1 cellular context compared by ENCODE assay signal in genomic region chr5:1316588-1316902, GRCh38.
TF ChIP-seq lines count a peak whose summit lies in the region.

No MANE protein-coding gene starts in this region.

TF ChIP-seq in H1, 55 proteins besides CTCF, POLR2A, EP300 and RAD21:
- TF ChIP-seq SP2 (IDR thresholded peaks at IDR 0.05; ENCODE audit: low read length) = no peak
- TF ChIP-seq JUND (IDR thresholded peaks at IDR 0.05; ENCODE audit: low read length) = no peak
- no peak for TF ChIP-seq NANOG (IDR thresholded peaks at IDR 0.05; ENCODE audit: insufficient read depth, low read depth, low read length, poor library complexity, severe bottlenecking)
- no peak for TF ChIP-seq FOSL1 (IDR thresholded peaks at IDR 0.05; ENCODE audit: insufficient read depth, low read depth, low read length)
- TF ChIP-seq PHF8 (conservative IDR thresholded peaks at IDR 0.05; ENCODE audit: low read depth, low read length) = no peak
- TF ChIP-seq SIN3A (conservative IDR thresholded peaks at IDR 0.05 in 1 of 2, IDR thresholded peaks at IDR 0.05 in 1 of 2; ENCODE audit: low read depth in 1 of 2, low read length in 2 of 2) = no peak
- TF ChIP-seq, protein P1, sequence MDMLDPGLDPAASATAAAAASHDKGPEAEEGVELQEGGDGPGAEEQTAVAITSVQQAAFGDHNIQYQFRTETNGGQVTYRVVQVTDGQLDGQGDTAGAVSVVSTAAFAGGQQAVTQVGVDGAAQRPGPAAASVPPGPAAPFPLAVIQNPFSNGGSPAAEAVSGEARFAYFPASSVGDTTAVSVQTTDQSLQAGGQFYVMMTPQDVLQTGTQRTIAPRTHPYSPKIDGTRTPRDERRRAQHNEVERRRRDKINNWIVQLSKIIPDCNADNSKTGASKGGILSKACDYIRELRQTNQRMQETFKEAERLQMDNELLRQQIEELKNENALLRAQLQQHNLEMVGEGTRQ (IDR thresholded peaks at IDR 0.05; ENCODE audit: low read length) = no peak
- no peak for TF ChIP-seq KDM4A (IDR thresholded peaks at IDR 0.05; ENCODE audit: low read depth, low read length, severe bottlenecking)
- TF ChIP-seq GTF2F1 (IDR thresholded peaks at IDR 0.05; ENCODE audit: borderline replicate concordance, low read depth, low read length) = no peak
- TF ChIP-seq KDM5A (IDR thresholded peaks at IDR 0.05; ENCODE audit: low read length) = no peak
- TF ChIP-seq CBX5 (IDR thresholded peaks at IDR 0.05; ENCODE audit: low read depth, low read length) = no peak
- no peak for TF ChIP-seq ZNF274 (IDR thresholded peaks at IDR 0.05; ENCODE audit: borderline replicate concordance, extremely low read depth, low read length)
- no peak for TF ChIP-seq RFX5 (IDR thresholded peaks at IDR 0.05; ENCODE audit: borderline replicate concordance, low read depth, low read length)
- no peak for TF ChIP-seq HDAC2 (IDR thresholded peaks at IDR 0.05; ENCODE audit: borderline replicate concordance in 1 of 2, low read depth in 2 of 2, low read length in 2 of 2)
- TF ChIP-seq TEAD4 (IDR thresholded peaks at IDR 0.05; ENCODE audit: low read depth, low read length) = no peak
- no peak for TF ChIP-seq BCL11A (IDR thresholded peaks at IDR 0.05; ENCODE audit: low read depth in 2 of 2, low read length in 2 of 2)
- TF ChIP-seq POU5F1 (IDR thresholded peaks at IDR 0.05; ENCODE audit: low read depth, low read length) = no peak
- no peak for TF ChIP-seq TAF7 (optimal IDR thresholded peaks at IDR 0.05; ENCODE audit: borderline replicate concordance, low read depth, low read length)
TF ChIP-seq in H1: peak in this region for 0.
